29 cellular contexts compared by ENCODE assay signal in the genomic region with DNA sequence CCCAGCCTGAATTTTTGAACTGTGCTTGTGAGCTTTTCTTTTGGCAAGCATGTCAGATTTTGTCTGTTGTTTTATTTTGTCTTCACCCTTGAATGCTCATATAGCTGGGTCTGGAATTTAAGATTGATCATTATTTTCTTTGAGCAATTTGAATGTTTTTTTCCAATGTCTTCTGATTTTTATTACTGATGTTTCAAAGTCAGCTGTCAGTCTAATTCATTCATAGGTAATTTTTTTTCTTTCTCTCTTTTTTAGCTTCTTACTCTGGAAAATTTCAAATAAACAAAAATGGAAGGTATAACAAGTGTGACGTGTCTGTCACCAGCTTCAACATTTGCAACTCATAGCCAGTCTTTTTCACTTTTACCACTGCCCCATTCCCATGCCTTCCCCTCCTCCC.
"Had no signal": no experiment of that assay in that cellular context is flagged by ENCODE, and none has a peak within 500 bp of the region (broad histone marks: within the 10 kb centered on the region; RNA-seq: fewer than 3 reads in every experiment).

No MANE protein-coding gene starts in this region.

- H3K27ac Mint-ChIP-seq: naive thymus-derived CD4-positive, alpha-beta T cell; natural killer cell; nephron; neural progenitor cell; stimulated activated memory B cell treated with anti-CD40 and anti-IgM and Interleukin-4, amounts not matched to agents 10 μg/mL and 1 μg/mL and 100 μg/mL, for 72 hours; stimulated activated naive CD8-positive, alpha-beta T cell treated with anti-CD3 and anti-CD28 coated beads, Interleukin-15, amount 100 ng/mL, for 72 hours; type B pancreatic cell had no signal

- H3K27ac ChIP-seq: neural progenitor cell, pancreas, psoas muscle, skin epidermis, spleen, suprapubic skin, testis, tibial artery, transverse colon, upper lobe of right lung, uterus had no signal

- DNase-seq: naive thymus-derived CD4-positive, alpha-beta T cell; natural killer cell; occipital lobe; pancreas; psoas muscle; right cardiac atrium; spleen; stimulated activated CD4-positive, alpha-beta T cell treated with anti-CD3 and anti-CD28 coated beads, Interleukin-12 subunit alpha, Interleukin-12 subunit beta, amount 100 ng/mL, for 4 hours; stimulated activated CD4-positive, alpha-beta T cell treated with anti-CD3 and anti-CD28 coated beads, Interleukin-1b, Interleukin-23, amount 100 ng/mL, for 48 hours; stimulated activated CD4-positive, alpha-beta T cell treated with anti-CD3 and anti-CD28 coated beads, Interleukin-4, amount 100 ng/mL, for 1 hour; stimulated activated CD4-positive, alpha-beta T cell treated with anti-CD3 and anti-CD28 coated beads, Interleukin-4, amount 100 ng/mL, for 4 hours; stimulated activated CD8-positive, alpha-beta memory T cell treated with anti-CD3 and anti-CD28 coated beads, Interleukin-4, amount 100 ng/mL, for 48 hours; stimulated activated naive CD4-positive, alpha-beta T cell; stimulated activated naive CD8-positive, alpha-beta T cell treated with anti-CD3 and anti-CD28 coated beads, Interleukin-15, amount 100 ng/mL, for 72 hours; stimulated activated naive CD8-positive, alpha-beta T cell treated with anti-CD3 and anti-CD28 coated beads, Interleukin-15, Interleukin-2, amounts not matched to agents 100 U/mL and 50 U/mL, for 24 hours; substantia nigra; testis; tibial artery; transverse colon; upper lobe of right lung; uterus had no signal

- H3K4me1 Mint-ChIP-seq: nephron, neural progenitor cell had no signal

- H3K9me3 ChIP-seq: pancreas, testis, tibial artery, upper lobe of right lung, uterus had no signal

- H3K4me3 ChIP-seq: neural progenitor cell, pancreas, psoas muscle, skin epidermis, smooth muscle cell, spleen, suprapubic skin, testis, tibial artery, transverse colon, upper lobe of right lung, uterus had no signal

- H3K4me3 Mint-ChIP-seq: naive thymus-derived CD4-positive, alpha-beta T cell; natural killer cell; nephron; neural progenitor cell; stimulated activated memory B cell treated with anti-CD40 and anti-IgM and Interleukin-4, amounts not matched to agents 10 μg/mL and 1 μg/mL and 100 μg/mL, for 72 hours; stimulated activated naive CD8-positive, alpha-beta T cell treated with anti-CD3 and anti-CD28 coated beads, Interleukin-15, amount 100 ng/mL, for 72 hours; type B pancreatic cell had no signal

- FAIRE-seq: pancreas had no signal

- ATAC-seq: naive thymus-derived CD4-positive, alpha-beta T cell; natural killer cell; pancreas; psoas muscle; right cardiac atrium; sciatic nerve; stimulated activated memory B cell treated with anti-CD40 and anti-IgM and Interleukin-4, amounts not matched to agents 10 μg/mL and 1 μg/mL and 100 μg/mL, for 72 hours; stimulated activated naive CD8-positive, alpha-beta T cell treated with anti-CD3 and anti-CD28 coated beads, Interleukin-15, amount 100 ng/mL, for 72 hours; stimulated activated naive CD8-positive, alpha-beta T cell treated with anti-CD3 and anti-CD28 coated beads, Interleukin-15, Interleukin-2, amounts not matched to agents 100 U/mL and 50 U/mL, for 24 hours; upper lobe of right lung had no signal

- H3K36me3 ChIP-seq: neural progenitor cell, tibial artery, transverse colon, upper lobe of right lung, uterus had no signal

- H3K27me3 ChIP-seq: neural progenitor cell, pancreas, spleen, suprapubic skin, testis, tibial artery, transverse colon, upper lobe of right lung, uterus had no signal

- H2AFZ ChIP-seq: neural progenitor cell had no signal

- H3K27me3 Mint-ChIP-seq: naive thymus-derived CD4-positive, alpha-beta T cell; stimulated activated memory B cell treated with anti-CD40 and anti-IgM and Interleukin-4, amounts not matched to agents 10 μg/mL and 1 μg/mL and 100 μg/mL, for 72 hours; stimulated activated naive CD8-positive, alpha-beta T cell treated with anti-CD3 and anti-CD28 coated beads, Interleukin-15, amount 100 ng/mL, for 72 hours; type B pancreatic cell had no signal

- H3K4me2 ChIP-seq: neural progenitor cell, smooth muscle cell had no signal

- H3K4me1 ChIP-seq: suprapubic skin, upper lobe of right lung had no signal
